Comparison of ENCODE assay signal across 1 cellular context in genomic region chr4:84582302-84582987, GRCh38.
A peak's percentile ranks its signal among the peaks of the same experiment; 100 is the strongest.
TF ChIP-seq lines count a peak whose summit lies in the region.

No MANE protein-coding gene starts in this region.

TF ChIP-seq in HCT116, 20 proteins besides CTCF, POLR2A, EP300 and RAD21 (continued from another document):
- TF ChIP-seq EZH2phosphoT487 (IDR thresholded peaks at IDR 0.05; ENCODE audit: borderline replicate concordance) (no peak), ELF1 (IDR thresholded peaks at IDR 0.05; ENCODE audit: borderline replicate concordance, low read depth) (no peak), SIN3A (IDR thresholded peaks at IDR 0.05; ENCODE audit: low read depth) (peak; percentile 98), ATF3 (IDR thresholded peaks at IDR 0.05) (peak; percentile 84), ZFX (IDR thresholded peaks at IDR 0.05) (no peak), REST (IDR thresholded peaks at IDR 0.05; ENCODE audit: low read depth) (no peak), SP1 (IDR thresholded peaks at IDR 0.05; ENCODE audit: low read depth) (peak; percentile 96), CBX3 (IDR thresholded peaks at IDR 0.05; ENCODE audit: low read depth) (peak; percentile 99), MAX (IDR thresholded peaks at IDR 0.05) (peak; percentile 92), ZNF274 (IDR thresholded peaks at IDR 0.05; ENCODE audit: low read depth, low read length) (no peak), CEBPB (IDR thresholded peaks at IDR 0.05; ENCODE audit: low read depth) (peak; percentile 74), FOSL1 (IDR thresholded peaks at IDR 0.05; ENCODE audit: low read depth) (0 out of 2 replicates have a peak, but pooled peaks have one; percentile 50), ZBTB33 (IDR thresholded peaks at IDR 0.05; ENCODE audit: extremely low read depth, insufficient replicate concordance, low read length) (peak; percentile 44), EZH2 (IDR thresholded peaks at IDR 0.05) (no peak), POLR2AphosphoS5 (IDR thresholded peaks at IDR 0.05; ENCODE audit: low read depth, low read length) (peak; percentile 71), SRF (IDR thresholded peaks at IDR 0.05; ENCODE audit: low read depth) (no peak)
TF ChIP-seq in HCT116: peak in this region for 13.
